ENCODE assay signal across 1 cellular context in genomic region chr19:44657211-44657921, GRCh38.
TF ChIP-seq lines count a peak whose summit lies in the region.

No MANE protein-coding gene starts in this region.

TF ChIP-seq in K562, 482 proteins besides CTCF, POLR2A, EP300 and RAD21 (continued from another document and continues in another):
- TF ChIP-seq CHD7 (IDR thresholded peaks at IDR 0.05; ENCODE audit: low read depth, low read length) (no peak), BMI1 (IDR thresholded peaks at IDR 0.05; ENCODE audit: low read length) (no peak), DEAF1 (CRISPR knock-in tag; IDR thresholded peaks at IDR 0.05) (peak; percentile 80), GABPA (tag; conservative IDR thresholded peaks at IDR 0.05; ENCODE audit: low read depth) (no peak), MEF2A (IDR thresholded peaks at IDR 0.05; ENCODE audit: control insufficient read depth, low read depth, low read length) (no peak), TCF3 (CRISPR knock-in tag; IDR thresholded peaks at IDR 0.05) (no peak), KAT7 (CRISPR knock-in tag; IDR thresholded peaks at IDR 0.05; ENCODE audit: borderline replicate concordance) (no peak), SMAD4 (CRISPR knock-in tag; conservative IDR thresholded peaks at IDR 0.05) (peak; percentile 50), RREB1 (CRISPR knock-in tag; IDR thresholded peaks at IDR 0.05) (0 out of 2 replicates have a peak, but pooled peaks have one; percentile 14), NCOA6 (IDR thresholded peaks at IDR 0.05) (no peak), RHOXF2B (CRISPR knock-in tag; conservative IDR thresholded peaks at IDR 0.05) (no peak), TCF7 (IDR thresholded peaks at IDR 0.05; ENCODE audit: borderline replicate concordance) (no peak), PRMT5 (CRISPR knock-in tag; IDR thresholded peaks at IDR 0.05) (no peak), ZFP30 (CRISPR knock-in tag; IDR thresholded peaks at IDR 0.05; ENCODE audit: borderline replicate concordance) (no peak), RUNX1 (IDR thresholded peaks at IDR 0.05; ENCODE audit: low read depth) (no peak), TFAM (CRISPR knock-in tag; conservative IDR thresholded peaks at IDR 0.05) (no peak), FOXA1 (IDR thresholded peaks at IDR 0.05; ENCODE audit: borderline replicate concordance) (no peak), TBP (optimal IDR thresholded peaks at IDR 0.05; ENCODE audit: low read depth, low read length) (no peak), GTF3C2 (IDR thresholded peaks at IDR 0.05; ENCODE audit: borderline replicate concordance, extremely low read depth, insufficient read length) (no peak), SRF (CRISPR knock-in tag; IDR thresholded peaks at IDR 0.05) (peak in 1 of 2 experiments; percentile 59; a peak in 1 of 4 replicates), CBX5 (IDR thresholded peaks at IDR 0.05; ENCODE audit: borderline replicate concordance, low read depth) (no peak), ESRRB (CRISPR knock-in tag; IDR thresholded peaks at IDR 0.05; ENCODE audit: borderline replicate concordance) (no peak), CSDE1 (IDR thresholded peaks at IDR 0.05) (no peak), CHD4 (IDR thresholded peaks at IDR 0.05; ENCODE audit: insufficient read depth, insufficient replicate concordance, low read depth, low read length, poor library complexity, severe bottlenecking) (no peak), SREBF2 (CRISPR knock-in tag; IDR thresholded peaks at IDR 0.05) (no peak), THRAP3 (IDR thresholded peaks at IDR 0.05; ENCODE audit: borderline replicate concordance) (no peak), TSHZ1 (CRISPR knock-in tag; IDR thresholded peaks at IDR 0.05) (no peak), MED1 (CRISPR knock-in tag; IDR thresholded peaks at IDR 0.05; ENCODE audit: borderline replicate concordance) (no peak)
